Comparison of ENCODE assay signal across 22 cellular contexts in genomic region chr16:9035986-9036385, GRCh38. TPM values are rescaled to one million over a fixed set of nuclear protein-coding genes. Genes with fewer than 3 reads are reported as not detected.
DNase-seq lines count a peak whose midpoint lies in the region; ATAC-seq and TF ChIP-seq lines count a peak whose summit lies in the region.
"Had no signal": no experiment of that assay in that cellular context is flagged by ENCODE, and none has a peak within 500 bp of the region (broad histone marks: within the 10 kb centered on the region; RNA-seq: fewer than 3 reads in every experiment).

No MANE protein-coding gene starts in this region.

- no peak overlapping the region for H3K9ac ChIP-seq in trophoblast cell (ENCODE audit: low read length)
- H3K9ac ChIP-seq: BLaER1 treated with 17β-estradiol and CSF1 and Interleukin-3, amounts not matched to agents 10 nM and 100 nM had no signal

- H3K27ac Mint-ChIP-seq in chondrocyte (ENCODE audit: unreplicated experiment) (peak overlapping the region; percentile 32), Calu3 (ENCODE audit: unreplicated experiment) (no peak overlapping the region)
- H3K27ac Mint-ChIP-seq: B cell; CD4-positive, alpha-beta T cell; CD8-positive, alpha-beta T cell had no signal

- BruUV-seq in Calu3 (replicated peaks; lab: Mats Ljungman, UMichigan) = no TSS peak

- H3K79me2 ChIP-seq in trophoblast cell (ENCODE audit: control insufficient read depth, insufficient read depth, low read length, poor library complexity) = no peaks in the 10 kb centered on the region

- no peak overlapping the region for H3K4ac ChIP-seq in trophoblast cell (ENCODE audit: low read depth, low read length)

- H3K18ac ChIP-seq in trophoblast cell (ENCODE audit: low read length) = no peak overlapping the region

- TF ChIP-seq CTCF in chondrocyte (IDR thresholded peaks at IDR 0.05) (no peak), Calu3 (IDR thresholded peaks at IDR 0.05; ENCODE audit: unreplicated experiment) (no peak)

- H3K14ac ChIP-seq in trophoblast cell (ENCODE audit: low read length) = no peak overlapping the region

- H4K8ac ChIP-seq in trophoblast cell (ENCODE audit: low read depth, low read length) = no peak overlapping the region

- no peaks in the 10 kb centered on the region for H3K36me3 ChIP-seq in trophoblast cell (ENCODE audit: control insufficient read depth in 1 of 2, insufficient read depth in 2 of 2, low read length in 2 of 2)
- H3K36me3 ChIP-seq: BLaER1 treated with 17β-estradiol and CSF1 and Interleukin-3, amounts not matched to agents 10 nM and 100 nM had no signal

- H3K9me3 Mint-ChIP-seq in chondrocyte (ENCODE audit: low read depth) = no peaks in the 10 kb centered on the region
- H3K9me3 Mint-ChIP-seq in Calu3 (ENCODE audit: low read depth, unreplicated experiment) = no peaks in the 10 kb centered on the region
- H3K9me3 Mint-ChIP-seq: CD4-positive, alpha-beta T cell; CD8-positive, alpha-beta T cell had no signal

- no peak overlapping the region for H2AFZ ChIP-seq in trophoblast cell (ENCODE audit: insufficient read depth, low read length, poor library complexity)

- H2AK5ac ChIP-seq in trophoblast cell (ENCODE audit: low read length) = no peak overlapping the region

- no CpG with 5 or more reads among the region's 5 CpGs for WGBS in trophoblast cell (ENCODE audit: extremely low coverage, insufficient coverage, insufficient read length)

- no peaks in the 10 kb centered on the region for H3K27me3 ChIP-seq in trophoblast cell (ENCODE audit: insufficient read depth, low read length)
- H3K27me3 ChIP-seq: BLaER1 treated with 17β-estradiol and CSF1 and Interleukin-3, amounts not matched to agents 10 nM and 100 nM had no signal

- H4K91ac ChIP-seq in trophoblast cell (ENCODE audit: low read depth, low read length) = no peak overlapping the region

- intact Hi-C loops in Calu3 (cut with micrococcal nuclease; ENCODE audit: unreplicated experiment) = no loop called here

- DNase-seq in COLO829 (ENCODE audit: low spot score) = peak; percentile 48
- peak; percentile 31 for DNase-seq in HCEC 1CT
- DNase-seq in chondrocyte (ENCODE audit: low spot score) = no peak
- peak; percentile 13 to 66 for DNase-seq in trophoblast cell
- no peak for DNase-seq in stimulated activated CD4-positive, alpha-beta T cell treated with anti-CD3 and anti-CD28 coated beads, Interleukin-1b, Interleukin-23, amount 100 ng/mL, for 48 hours
- no peak for DNase-seq in Calu3
- DNase-seq: AML-193; CD4-positive, alpha-beta T cell; CD8-positive, alpha-beta T cell; COR-L47; DMS 273 treated with DMSO at 0.1 percent for 48 hours; DMS153; DMS53; DMS79; DND-41; GF-D8 had no signal

- peaks cover 9% of the 10 kb centered on the region for H3K4me1 Mint-ChIP-seq in chondrocyte (ENCODE audit: low read depth)
- H3K4me1 Mint-ChIP-seq in Calu3 (ENCODE audit: low read depth, unreplicated experiment) = no peaks in the 10 kb centered on the region
- H3K4me1 Mint-ChIP-seq: B cell had no signal

- no peak overlapping the region for H3K23ac ChIP-seq in trophoblast cell (ENCODE audit: low read length)

- CTCF ChIA-PET in Calu3 (lab: Charles Lee) = no interaction called here

- H3K9me3 ChIP-seq in trophoblast cell (ENCODE audit: insufficient read depth, low read depth, low read length) = no peaks in the 10 kb centered on the region
- H3K9me3 ChIP-seq: A549 had no signal

- no peak overlapping the region for H2BK5ac ChIP-seq in trophoblast cell (ENCODE audit: low read depth, low read length, poor library complexity)

- no peak overlapping the region for H2BK12ac ChIP-seq in trophoblast cell (ENCODE audit: low read length)

- no peaks in the 10 kb centered on the region for H3K4me1 ChIP-seq in trophoblast cell (ENCODE audit: control insufficient read depth in 1 of 2, insufficient read depth in 2 of 2, low read length in 2 of 2)

- no peak overlapping the region for H3K27ac ChIP-seq in trophoblast cell (ENCODE audit: low read depth, low read length)
- H3K27ac ChIP-seq: 22Rv1; A549; BLaER1 treated with 17β-estradiol and CSF1 and Interleukin-3, amounts not matched to agents 10 nM and 100 nM; C4-2B had no signal

- ATAC-seq in HG03342 (IDR thresholded peaks at IDR 0.05; ENCODE audit: unreplicated experiment) = no peak
- ATAC-seq: A549; CD8-positive, alpha-beta T cell had no signal

- H2BK120ac ChIP-seq in trophoblast cell (ENCODE audit: insufficient read depth, low read length, poor library complexity) = no peak overlapping the region

- H3K79me1 ChIP-seq in trophoblast cell (ENCODE audit: low read length) = no peaks in the 10 kb centered on the region

- H3K36me3 Mint-ChIP-seq in chondrocyte (ENCODE audit: low read depth) (no peaks in the 10 kb centered on the region), Calu3 (ENCODE audit: insufficient read depth, unreplicated experiment) (no peaks in the 10 kb centered on the region)
- H3K36me3 Mint-ChIP-seq: CD8-positive, alpha-beta T cell had no signal

- H3K4me3 Mint-ChIP-seq in chondrocyte (ENCODE audit: unreplicated experiment) (no peak overlapping the region), Calu3 (ENCODE audit: low read depth, unreplicated experiment) (no peak overlapping the region)
- H3K4me3 Mint-ChIP-seq: B cell; CD4-positive, alpha-beta T cell; CD8-positive, alpha-beta T cell had no signal

- no peak overlapping the region for H3K4me2 ChIP-seq in trophoblast cell (ENCODE audit: low read length)
- H3K4me2 ChIP-seq: A549; BLaER1 treated with 17β-estradiol and CSF1 and Interleukin-3, amounts not matched to agents 10 nM and 100 nM had no signal

- H3K4me3 ChIP-seq in trophoblast cell (ENCODE audit: low read depth, low read length) = no peak overlapping the region
- H3K4me3 ChIP-seq: A549; BLaER1 treated with 17β-estradiol and CSF1 and Interleukin-3, amounts not matched to agents 10 nM and 100 nM had no signal

- no peaks in the 10 kb centered on the region for H3K27me3 Mint-ChIP-seq in chondrocyte (ENCODE audit: low read depth)
- no peaks in the 10 kb centered on the region for H3K27me3 Mint-ChIP-seq in Calu3 (ENCODE audit: unreplicated experiment)
- H3K27me3 Mint-ChIP-seq: CD4-positive, alpha-beta T cell had no signal

- H4K12ac ChIP-seq in trophoblast cell (ENCODE audit: low read depth, low read length) = no peak overlapping the region

RNA-seq across cellular contexts. Expression of gene HAPSTR1, which starts 55.5 kb away (rescaled TPM):
- total RNA-seq in chondrocyte (82.5 to 84.3 TPM (median 83.0 TPM) in 3 replicates), Calu3 (2022) (57.1 and 59.6 TPM in 2 replicates)
- polyA plus RNA-seq in trophoblast cell (2013) = 60.4 and 60.6 TPM in 2 replicates

Comparison
In these comparisons a context has a peak if more than half of its experiments do, and no peak if none do; other contexts are left out.
1. DNase-seq: peak in COLO829 (single experiment), HCEC 1CT (single experiment) and trophoblast cell (2 of 2); none in chondrocyte (single experiment), stimulated activated CD4-positive, alpha-beta T cell treated with anti-CD3 and anti-CD28 coated beads, Interleukin-1b, Interleukin-23, amount 100 ng/mL, for 48 hours (single experiment) and Calu3 (single experiment).